Comparison of ENCODE assay signal across 14 cellular contexts in genomic region chr22:20062766-20063083, GRCh38. TPM values are rescaled to one million over a fixed set of nuclear protein-coding genes. Genes with fewer than 3 reads are reported as not detected.
DNase-seq lines count a peak whose midpoint lies in the region; ATAC-seq and TF ChIP-seq lines count a peak whose summit lies in the region.
"Had no signal": no experiment of that assay in that cellular context is flagged by ENCODE, and none has a peak within 500 bp of the region (broad histone marks: within the 10 kb centered on the region; RNA-seq: fewer than 3 reads in every experiment).

No MANE protein-coding gene starts in this region.

- peaks cover 0 to 17% (median 5%) of the 10 kb centered on the region in 3 donors for H3K36me3 Mint-ChIP-seq in immature natural killer cell
- peaks cover 19% of the 10 kb centered on the region for H3K36me3 Mint-ChIP-seq in activated T-helper 2 cell treated with anti-CD3 and anti-CD28 coated beads, Interferon-gamma antibody, Interleukin-2, Interleukin-4, amounts not matched to agents 10 μg/mL and 5 μg/mL and 100 μg/mL, durations not matched to agents 14 hours and 24 hours and 36 hours (ENCODE audit: low read depth)

- H3K27me3 Mint-ChIP-seq in immature natural killer cell (ENCODE audit: low read depth in 3 of 3) = peaks cover 0 to 4% (median 0%) of the 10 kb centered on the region in 3 donors
- H3K27me3 Mint-ChIP-seq in activated T-helper 2 cell treated with anti-CD3 and anti-CD28 coated beads, Interferon-gamma antibody, Interleukin-2, Interleukin-4, amounts not matched to agents 10 μg/mL and 5 μg/mL and 100 μg/mL, durations not matched to agents 14 hours and 24 hours and 36 hours (ENCODE audit: low read depth) = no peaks in the 10 kb centered on the region
- H3K27me3 Mint-ChIP-seq: dendritic cell treated with granulocyte-macrophage colony-stimulating factor and Interleukin-4, amounts not matched to agents 40 ng/mL and 50 ng/mL, for 4 days; naive B cell had no signal

- POLR2A ChIA-PET in HEK293 (lab: Yijun Ruan, JAX) = interaction anchor here (0.9 kb wide), 1 partner anchor 16 kb away, joined by 4 read pairs; no protein-coding TSS in a partner anchor

- H3K9me3 ChIP-seq in HEK293 (ENCODE audit: control insufficient read depth, insufficient read depth, low read depth, low read length) = no peaks in the 10 kb centered on the region
- H3K9me3 ChIP-seq: BLaER1 had no signal

- H3K4me1 ChIP-seq in HEK293 (ENCODE audit: control insufficient read depth, insufficient read depth, low read length) = no peaks in the 10 kb centered on the region

- peaks cover 35 to 46% of the 10 kb centered on the region in 2 donors for H3K4me1 Mint-ChIP-seq in immature natural killer cell
- peaks cover 10% of the 10 kb centered on the region for H3K4me1 Mint-ChIP-seq in activated T-helper 2 cell treated with anti-CD3 and anti-CD28 coated beads, Interferon-gamma antibody, Interleukin-2, Interleukin-4, amounts not matched to agents 10 μg/mL and 5 μg/mL and 100 μg/mL, durations not matched to agents 14 hours and 24 hours and 36 hours (ENCODE audit: low read depth)

- no peak overlapping the region for H3K4me3 ChIP-seq in AG10803 (ENCODE audit: low read length)
- no peak overlapping the region for H3K4me3 ChIP-seq in HEK293 (ENCODE audit: low read depth, low read length)
- H3K4me3 ChIP-seq: BLaER1 had no signal

- H3K27ac Mint-ChIP-seq in immature natural killer cell = peak overlapping the region in 4 of 6 donors; percentile 17 to 90 (median 72)
- no peak overlapping the region for H3K27ac Mint-ChIP-seq in activated T-helper 2 cell treated with anti-CD3 and anti-CD28 coated beads, Interferon-gamma antibody, Interleukin-2, Interleukin-4, amounts not matched to agents 10 μg/mL and 5 μg/mL and 100 μg/mL, durations not matched to agents 14 hours and 24 hours and 36 hours
- H3K27ac Mint-ChIP-seq: dendritic cell treated with granulocyte-macrophage colony-stimulating factor and Interleukin-4, amounts not matched to agents 40 ng/mL and 50 ng/mL, for 4 days had no signal

- peaks cover 0 to 36% of the 10 kb centered on the region in 2 experiments; a peak in 1 of 3 replicates for H3K36me3 ChIP-seq in HEK293 (ENCODE audit: control insufficient read depth in 2 of 2, insufficient read depth in 1 of 2, low read length in 2 of 2)

- ATAC-seq in GM21619 (IDR thresholded peaks at IDR 0.05; ENCODE audit: unreplicated experiment) (no peak), HG03520 (IDR thresholded peaks at IDR 0.05; ENCODE audit: unreplicated experiment) (no peak), GM19324 (IDR thresholded peaks at IDR 0.05; ENCODE audit: low FRiP score, unreplicated experiment) (no peak)

- TF ChIP-seq CTCF in AG10803 (conservative IDR thresholded peaks at IDR 0.05; ENCODE audit: low read length) = no peak
- TF ChIP-seq CTCF in HEK293 (tag by site-specific recombination; IDR thresholded peaks at IDR 0.05) = no peak

- DNase-seq in AG10803 (ENCODE audit: low read depth) (peak; percentile 9), astrocyte of the hippocampus (ENCODE audit: low read depth, low spot score) (peak; percentile 53), immature natural killer cell (no peak)
- no peak for DNase-seq in activated T-helper 2 cell treated with anti-CD3 and anti-CD28 coated beads, Interferon-gamma antibody, Interleukin-2, Interleukin-4, amounts not matched to agents 10 μg/mL and 5 μg/mL and 100 μg/mL, durations not matched to agents 14 hours and 24 hours and 36 hours (ENCODE audit: low spot score)
- DNase-seq: naive B cell, NCI-H1417, NCI-H526, SHP77 had no signal

- CTCF ChIA-PET in HEK293 (lab: Yijun Ruan, JAX) = interaction anchor here (2.0 kb wide), 1 partner anchor 23 kb away, joined by 4 read pairs; no protein-coding TSS in a partner anchor

- no peak overlapping the region for H3K27ac ChIP-seq in HEK293 (ENCODE audit: extremely low read depth, low read depth, low read length)

- H3K9me3 Mint-ChIP-seq in immature natural killer cell = no peaks in the 10 kb centered on the region
- no peaks in the 10 kb centered on the region for H3K9me3 Mint-ChIP-seq in activated T-helper 2 cell treated with anti-CD3 and anti-CD28 coated beads, Interferon-gamma antibody, Interleukin-2, Interleukin-4, amounts not matched to agents 10 μg/mL and 5 μg/mL and 100 μg/mL, durations not matched to agents 14 hours and 24 hours and 36 hours
- H3K9me3 Mint-ChIP-seq: dendritic cell treated with granulocyte-macrophage colony-stimulating factor and Interleukin-4, amounts not matched to agents 40 ng/mL and 50 ng/mL, for 4 days; naive B cell had no signal

- H3K4me3 Mint-ChIP-seq in immature natural killer cell = peak overlapping the region in 1 of 5 donors; percentile 60
- no peak overlapping the region for H3K4me3 Mint-ChIP-seq in activated T-helper 2 cell treated with anti-CD3 and anti-CD28 coated beads, Interferon-gamma antibody, Interleukin-2, Interleukin-4, amounts not matched to agents 10 μg/mL and 5 μg/mL and 100 μg/mL, durations not matched to agents 14 hours and 24 hours and 36 hours (ENCODE audit: low read depth)
- H3K4me3 Mint-ChIP-seq: dendritic cell treated with granulocyte-macrophage colony-stimulating factor and Interleukin-4, amounts not matched to agents 40 ng/mL and 50 ng/mL, for 4 days; naive B cell had no signal

- intact Hi-C loops in activated T-helper 2 cell treated with anti-CD3 and anti-CD28 coated beads, Interferon-gamma antibody, Interleukin-2, Interleukin-4, amounts not matched to agents 10 μg/mL and 5 μg/mL and 100 μg/mL, durations not matched to agents 14 hours and 24 hours and 36 hours (cut with micrococcal nuclease) = no loop called here

TF ChIP-seq in HEK293, 187 proteins besides CTCF, POLR2A, EP300 and RAD21 (continues in another document):
- TF ChIP-seq ZNF133 (tag by site-specific recombination; IDR thresholded peaks at IDR 0.05) (no peak), ZBTB48 (tag by site-specific recombination; IDR thresholded peaks at IDR 0.05) (peak; percentile 86), ZNF202 (tag by site-specific recombination; IDR thresholded peaks at IDR 0.05; ENCODE audit: borderline replicate concordance) (no peak), ZNF548 (tag by site-specific recombination; IDR thresholded peaks at IDR 0.05) (no peak), SP7 (tag by site-specific recombination; IDR thresholded peaks at IDR 0.05) (0 out of 2 replicates have a peak, but pooled peaks have one; percentile 33), ZNF473 (tag by site-specific recombination; IDR thresholded peaks at IDR 0.05) (no peak), ZNF280C (tag by site-specific recombination; IDR thresholded peaks at IDR 0.05) (no peak), KLF17 (tag by site-specific recombination; IDR thresholded peaks at IDR 0.05) (0 out of 2 replicates have a peak, but pooled peaks have one; percentile 20)

RNA-seq across cellular contexts. Expression of gene DGCR8, which starts 17.3 kb away (rescaled TPM):
- 1 to 10 TPM in 2 of 3 donors, under 1 TPM in 1; 0.83 to 5.4 (median 1.4) TPM for polyA plus RNA-seq in immature natural killer cell
- total RNA-seq in activated T-helper 2 cell treated with anti-CD3 and anti-CD28 coated beads, Interferon-gamma antibody, Interleukin-2, Interleukin-4, amounts not matched to agents 10 μg/mL and 5 μg/mL and 100 μg/mL, durations not matched to agents 14 hours and 24 hours and 36 hours = 63.1 and 66.4 TPM in 2 replicates

RNA-seq across cellular contexts. Expression of gene TANGO2, which starts 41.8 kb away (rescaled TPM):
- polyA plus RNA-seq in immature natural killer cell = 10 to 100 TPM; 43.3 to 68.6 (median 56.6) TPM
- 27.4 and 30.0 TPM in 2 replicates for total RNA-seq in activated T-helper 2 cell treated with anti-CD3 and anti-CD28 coated beads, Interferon-gamma antibody, Interleukin-2, Interleukin-4, amounts not matched to agents 10 μg/mL and 5 μg/mL and 100 μg/mL, durations not matched to agents 14 hours and 24 hours and 36 hours

RNA-seq across cellular contexts. Expression of gene ARVCF, which starts 46.1 kb away (rescaled TPM):
- polyA plus RNA-seq in immature natural killer cell = 10 to 100 TPM in 1 of 3 donors, 1 to 10 TPM in 2; 5.3 to 15.9 (median 5.3) TPM
- 3.4 and 3.9 TPM in 2 replicates for total RNA-seq in activated T-helper 2 cell treated with anti-CD3 and anti-CD28 coated beads, Interferon-gamma antibody, Interleukin-2, Interleukin-4, amounts not matched to agents 10 μg/mL and 5 μg/mL and 100 μg/mL, durations not matched to agents 14 hours and 24 hours and 36 hours

RNA-seq across cellular contexts. Expression of gene RANBP1, which starts 53.2 kb away (rescaled TPM):
- polyA plus RNA-seq in immature natural killer cell = 100 to 1,000 TPM in 1 of 3 donors, 10 to 100 TPM in 2; 90.4 to 111 (median 92.4) TPM
- total RNA-seq in activated T-helper 2 cell treated with anti-CD3 and anti-CD28 coated beads, Interferon-gamma antibody, Interleukin-2, Interleukin-4, amounts not matched to agents 10 μg/mL and 5 μg/mL and 100 μg/mL, durations not matched to agents 14 hours and 24 hours and 36 hours = 444 and 452 TPM in 2 replicates

RNA-seq across cellular contexts. Expression of gene TRMT2A, which starts 54.3 kb away (rescaled TPM):
- 10 to 100 TPM; 22.7 to 33.7 (median 27.6) TPM for polyA plus RNA-seq in immature natural killer cell
- total RNA-seq in activated T-helper 2 cell treated with anti-CD3 and anti-CD28 coated beads, Interferon-gamma antibody, Interleukin-2, Interleukin-4, amounts not matched to agents 10 μg/mL and 5 μg/mL and 100 μg/mL, durations not matched to agents 14 hours and 24 hours and 36 hours = 94.1 and 103 TPM in 2 replicates

Comparison
In these comparisons a context has a peak if more than half of its experiments do, and no peak if none do; other contexts are left out.
1. DNase-seq: peak in AG10803 (single experiment) and astrocyte of the hippocampus (single experiment); none in immature natural killer cell (0 of 3) and activated T-helper 2 cell treated with anti-CD3 and anti-CD28 coated beads, Interferon-gamma antibody, Interleukin-2, Interleukin-4, amounts not matched to agents 10 μg/mL and 5 μg/mL and 100 μg/mL, durations not matched to agents 14 hours and 24 hours and 36 hours (single experiment).